Comparison of ENCODE assay signal across 13 cellular contexts in the genomic region with DNA sequence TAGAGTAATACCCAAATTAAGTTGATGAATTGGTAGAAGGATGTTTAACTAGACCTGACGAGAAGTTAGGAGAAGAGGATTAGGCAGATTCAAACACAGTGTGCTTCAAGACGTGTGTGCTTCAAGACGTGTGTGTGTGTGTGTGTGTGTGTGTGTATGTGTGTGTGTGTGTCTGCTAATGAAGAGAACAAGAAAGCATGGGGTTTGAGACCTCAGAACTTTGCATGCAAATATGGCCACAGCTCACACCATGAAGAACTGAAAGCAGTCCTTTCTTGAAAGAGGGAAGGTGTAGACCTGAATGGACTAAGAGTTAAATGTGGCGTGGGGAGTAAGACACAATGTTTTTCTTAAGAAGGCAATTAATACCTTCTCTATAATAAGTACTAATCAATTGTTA. TPM values are rescaled to one million over a fixed set of nuclear protein-coding genes. Genes with fewer than 3 reads are reported as not detected.
DNase-seq lines count a peak whose midpoint lies in the region; ATAC-seq and TF ChIP-seq lines count a peak whose summit lies in the region.
"Had no signal": no experiment of that assay in that cellular context is flagged by ENCODE, and none has a peak within 500 bp of the region (broad histone marks: within the 10 kb centered on the region; RNA-seq: fewer than 3 reads in every experiment).

No MANE protein-coding gene starts in this region.

- no peaks in the 10 kb centered on the region for H3K36me3 ChIP-seq in OCI-LY7 (ENCODE audit: insufficient read depth, low read length)
- H3K36me3 ChIP-seq: spleen had no signal

- H3K4me3 ChIP-seq in OCI-LY7 (ENCODE audit: low read depth, low read length, poor library complexity, severe bottlenecking), result no peak overlapping the region
- H3K4me3 ChIP-seq: spleen had no signal

- DNase-seq in memory B cell (ENCODE audit: low spot score in 2 of 2) (peak in 1 of 2 donors; percentile 20), sciatic nerve (ENCODE audit: low spot score) (no peak), OCI-LY7 (ENCODE audit: low spot score) (no peak), HK-2 (ENCODE audit: unreplicated experiment) (no peak)
- DNase-seq in stimulated activated CD4-positive, alpha-beta T cell treated with anti-CD3 and anti-CD28 coated beads, Interleukin-4, amount 100 ng/mL, for 4 hours, result no peak
- DNase-seq: CD4-positive, alpha-beta T cell; foreskin melanocyte; nephron progenitor cell; spleen; T1000 had no signal

- H3K4me1 ChIP-seq in OCI-LY7 (ENCODE audit: insufficient read depth, low read length, poor library complexity, severe bottlenecking), result no peaks in the 10 kb centered on the region

- no TSS peak for BruUV-seq in OCI-LY7 (replicated peaks; lab: Mats Ljungman, UMichigan)

- H3K9me2 ChIP-seq in OCI-LY7 (ENCODE audit: insufficient read depth, low read length), result no peaks in the 10 kb centered on the region

- peak overlapping the region; percentile 83 for H3K27ac Mint-ChIP-seq in memory B cell
- H3K27ac Mint-ChIP-seq: CD4-positive, alpha-beta T cell; nephron progenitor cell had no signal

- H3K9me3 Mint-ChIP-seq in memory B cell, result peaks cover 5% of the 10 kb centered on the region
- H3K9me3 Mint-ChIP-seq: CD4-positive, alpha-beta T cell; nephron progenitor cell had no signal

- ATAC-seq in GM18873 (IDR thresholded peaks at IDR 0.05; ENCODE audit: low FRiP score, unreplicated experiment) (peak; percentile 67), GM21619 (IDR thresholded peaks at IDR 0.05; ENCODE audit: unreplicated experiment) (peak; percentile 76), HG03095 (IDR thresholded peaks at IDR 0.05; ENCODE audit: unreplicated experiment) (peak; percentile 84), memory B cell (ENCODE audit: low read depth) (peak; percentile 86), sciatic nerve (no peak)

- no peak overlapping the region for H2AFZ ChIP-seq in OCI-LY7 (ENCODE audit: low read length)

- peak overlapping the region; percentile 73 for H3K4me3 Mint-ChIP-seq in memory B cell
- H3K4me3 Mint-ChIP-seq: CD4-positive, alpha-beta T cell; nephron progenitor cell had no signal

- H3K4me1 Mint-ChIP-seq in memory B cell, result peaks cover 50% of the 10 kb centered on the region

- intact Hi-C loops in sciatic nerve (cut with DNase I) (no loop called here), OCI-LY7 (cut with micrococcal nuclease; ENCODE audit: unreplicated experiment) (no loop called here)

- CTCF ChIA-PET in OCI-LY7 (lab: Charles Lee; ENCODE audit: unreplicated experiment), result no interaction called here

- H3K27me3 Mint-ChIP-seq in memory B cell, result no peaks in the 10 kb centered on the region

- no peaks in the 10 kb centered on the region for H3K79me2 ChIP-seq in OCI-LY7 (ENCODE audit: insufficient read depth, low read depth, low read length)

- no peaks in the 10 kb centered on the region for H4K20me1 ChIP-seq in OCI-LY7 (ENCODE audit: insufficient read depth, low read length)

- TF ChIP-seq CTCF in OCI-LY7 (conservative IDR thresholded peaks at IDR 0.05; ENCODE audit: low read length), result no peak

- H3K4me2 ChIP-seq in OCI-LY7 (ENCODE audit: low read length), result no peak overlapping the region

- H3K36me3 Mint-ChIP-seq in memory B cell, result peaks cover 6% of the 10 kb centered on the region

- POLR2A ChIA-PET in OCI-LY7 (lab: Charles Lee), result interaction anchor here (0.6 to 0.9 kb wide), 3 partner anchors 12 to 232 kb away, joined by 3 read pairs; no protein-coding TSS in a partner anchor

- no peak overlapping the region for H3K27ac ChIP-seq in OCI-LY7 (ENCODE audit: low read depth, low read length, poor library complexity, severe bottlenecking)

- H3K9me3 ChIP-seq in OCI-LY7 (ENCODE audit: low read length), result no peaks in the 10 kb centered on the region
- H3K9me3 ChIP-seq: spleen had no signal

RNA-seq across cellular contexts. Expression of gene SSPN, which starts 32.5 kb away (rescaled TPM):
- total RNA-seq in sciatic nerve (119 TPM), OCI-LY7 (2022) (not detected in 2 replicates)
- total RNA-seq in OCI-LY7 (2014; rRNA removed; shearing (Covaris generic)), result not detected in 2 replicates
- total RNA-seq: CD4-positive, alpha-beta T cell had no signal

RNA-seq across cellular contexts. Expression of gene BHLHE41, which starts 38.1 kb away (rescaled TPM):
- 64.4 TPM for total RNA-seq in sciatic nerve
- not detected in 2 replicates for total RNA-seq in OCI-LY7 (2014; rRNA removed; shearing (Covaris generic))
- not detected in 2 replicates for total RNA-seq in OCI-LY7 (2022)
- total RNA-seq: CD4-positive, alpha-beta T cell had no signal

Comparison
In these comparisons a context has a peak if more than half of its experiments do, and no peak if none do; other contexts are left out.
1. RNA of gene SSPN, which starts 32.5 kb away (total RNA-seq): 119 TPM in sciatic nerve (single experiment); not detected in OCI-LY7; every median in the first group is over 100 times any median in the second.
2. RNA of gene BHLHE41, which starts 38.1 kb away (total RNA-seq): 64.4 TPM in sciatic nerve (single experiment); not detected in OCI-LY7; every median in the first group is over 10 times any median in the second.